20 cellular contexts compared by ENCODE assay signal in genomic region chr11:134502153-134502550, GRCh38.
DNase-seq lines count a peak whose midpoint lies in the region; ATAC-seq, FAIRE-seq and TF ChIP-seq lines count a peak whose summit lies in the region.
"Had no signal": no experiment of that assay in that cellular context is flagged by ENCODE, and none has a peak within 500 bp of the region (broad histone marks: within the 10 kb centered on the region; RNA-seq: fewer than 3 reads in every experiment).

No MANE protein-coding gene starts in this region.

- H3K27me3 Mint-ChIP-seq in type B pancreatic cell: peaks cover 21% of the 10 kb centered on the region

- H3K36me3 ChIP-seq in heart right ventricle (no peaks in the 10 kb centered on the region), kidney (ENCODE audit: control insufficient read depth in 1 of 2, insufficient read depth in 2 of 2, low read length in 2 of 2) (no peaks in the 10 kb centered on the region), neuronal stem cell (replicated peaks in 1 of 2; ENCODE audit: control insufficient read depth in 2 of 2, insufficient read depth in 2 of 2, low read length in 2 of 2) (no peaks in the 10 kb centered on the region)
- H3K36me3 ChIP-seq: BLaER1 had no signal

- no peak overlapping the region for H3K14ac ChIP-seq in neuronal stem cell (ENCODE audit: low read length)

- no peak overlapping the region for H3K27ac Mint-ChIP-seq in type B pancreatic cell
- H3K27ac Mint-ChIP-seq: CD4-positive, alpha-beta memory T cell; HFFc6 had no signal

- no peak overlapping the region for H2AFZ ChIP-seq in neuronal stem cell (ENCODE audit: low read length)

- H3K36me3 Mint-ChIP-seq in type B pancreatic cell: no peaks in the 10 kb centered on the region
- H3K36me3 Mint-ChIP-seq: CD14-positive monocyte; CD4-positive, alpha-beta memory T cell had no signal

- H4K91ac ChIP-seq in neuronal stem cell (ENCODE audit: low read depth, low read length, poor library complexity): no peak overlapping the region

- no peak overlapping the region for H2BK120ac ChIP-seq in neuronal stem cell (ENCODE audit: low read depth, low read length)

- no peaks in the 10 kb centered on the region for H3K79me1 ChIP-seq in neuronal stem cell (ENCODE audit: low read depth, low read length)

- H3K9me3 ChIP-seq in heart right ventricle (peaks cover 0 to 1% (median 0%) of the 10 kb centered on the region in 11 donors), kidney (ENCODE audit: control insufficient read depth in 1 of 2, low read length in 2 of 2) (no peaks in the 10 kb centered on the region), neuronal stem cell (replicated peaks in 1 of 2; ENCODE audit: control insufficient read depth in 2 of 2, insufficient read depth in 1 of 2, low read depth in 1 of 2, low read length in 2 of 2) (no peaks in the 10 kb centered on the region)
- H3K9me3 ChIP-seq: BLaER1 had no signal

- H2BK15ac ChIP-seq in neuronal stem cell (ENCODE audit: low read length): no peak overlapping the region

- H3K9ac ChIP-seq in kidney (ENCODE audit: low read length in 2 of 2) (no peak overlapping the region), neuronal stem cell (ENCODE audit: low read depth, low read length, poor library complexity) (no peak overlapping the region)
- H3K9ac ChIP-seq: BLaER1 had no signal

- DNase-seq in cardiac septum (ENCODE audit: low spot score) (peak; percentile 31), heart right ventricle (no peak), kidney (peak; percentile 13), neuronal stem cell (ENCODE audit: low spot score) (no peak), type B pancreatic cell (ENCODE audit: extremely low spot score, unreplicated experiment) (no peak), COR-L47 (lab: John Stamatoyannopoulos, UW) (no peak), amygdala (lab: John Stamatoyannopoulos, UW) (no peak), GM19238 (ENCODE audit: insufficient read length, low spot score) (no peak)
- DNase-seq: 8988T; Calu3; CD4-positive, alpha-beta memory T cell; DMS79 treated with DMSO at 0.1 percent for 48 hours; GF-D8; HFFc6 had no signal

- H3K18ac ChIP-seq in neuronal stem cell (ENCODE audit: low read length): peak overlapping the region; percentile 82

- no peak overlapping the region for H4K8ac ChIP-seq in neuronal stem cell (ENCODE audit: low read depth, low read length)

- H3K4me3 Mint-ChIP-seq in type B pancreatic cell: no peak overlapping the region
- H3K4me3 Mint-ChIP-seq: CD14-positive monocyte; CD4-positive, alpha-beta memory T cell; HFFc6 had no signal

- H3K4me1 Mint-ChIP-seq in type B pancreatic cell (ENCODE audit: unreplicated experiment): peaks cover 12% of the 10 kb centered on the region
- H3K4me1 Mint-ChIP-seq: CD14-positive monocyte; CD4-positive, alpha-beta memory T cell had no signal

- H3K27ac ChIP-seq in heart right ventricle (no peak overlapping the region), kidney (ENCODE audit: low read depth in 2 of 2, low read length in 2 of 2) (no peak overlapping the region), neuronal stem cell (replicated peaks; ENCODE audit: low read length) (no peak overlapping the region)
- H3K27ac ChIP-seq: BLaER1, HL-60 had no signal

- no peak overlapping the region for H3K4me2 ChIP-seq in neuronal stem cell (ENCODE audit: insufficient read depth, low read length, poor library complexity, severe bottlenecking)
- H3K4me2 ChIP-seq: BLaER1 had no signal

- no peaks in the 10 kb centered on the region for H3K9me3 Mint-ChIP-seq in type B pancreatic cell

- H3K4ac ChIP-seq in neuronal stem cell (ENCODE audit: low read length): no peak overlapping the region

- H3K27me3 ChIP-seq in heart right ventricle (peaks cover 0 to 67% (median 27%) of the 10 kb centered on the region in 7 donors), neuronal stem cell (ENCODE audit: control insufficient read depth in 3 of 3, insufficient read depth in 3 of 3, low read depth in 1 of 3, low read length in 3 of 3) (peaks cover 0 to 3% (median 0%) of the 10 kb centered on the region in 3 experiments)
- H3K27me3 ChIP-seq: BLaER1 had no signal

- intact Hi-C loops in cardiac septum (cut with DNase I) (no loop called here), heart right ventricle (cut with DNase I) (no loop called here), kidney (cut with DNase I) (no loop called here)

- WGBS in heart right ventricle, 2 donors: 78 to 84% methylated on average over 5 of the region's 5 CpGs
- WGBS in neuronal stem cell (ENCODE audit: extremely low coverage in 2 of 2, insufficient read length in 2 of 2, insufficient replicate concordance in 1 of 2), 2 donors: no CpG with 5 or more reads among the region's 5 CpGs

- no peaks in the 10 kb centered on the region for H3K4me1 ChIP-seq in heart right ventricle
- peaks cover 0 to 2% of the 10 kb centered on the region in 2 donors for H3K4me1 ChIP-seq in kidney (ENCODE audit: control insufficient read depth in 1 of 2, insufficient read depth in 1 of 2, low read depth in 1 of 2, low read length in 2 of 2)
- peaks cover 0 to 23% of the 10 kb centered on the region in 2 donors for H3K4me1 ChIP-seq in neuronal stem cell (ENCODE audit: control insufficient read depth in 2 of 2, insufficient read depth in 1 of 2, low read depth in 1 of 2, low read length in 2 of 2)
- H3K4me1 ChIP-seq: BLaER1 had no signal

- H3K4me3 ChIP-seq in heart right ventricle (no peak overlapping the region), kidney (ENCODE audit: low read length in 2 of 2) (no peak overlapping the region), neuronal stem cell (ENCODE audit: low read length in 2 of 2) (no peak overlapping the region)
- H3K4me3 ChIP-seq: BLaER1, GM12878 had no signal

- H2BK5ac ChIP-seq in neuronal stem cell (ENCODE audit: low read length): no peak overlapping the region

- H3K23ac ChIP-seq in neuronal stem cell (ENCODE audit: low read depth, low read length, poor library complexity): no peak overlapping the region

- TF ChIP-seq CTCF in heart right ventricle (IDR thresholded peaks at IDR 0.05) (no peak), kidney (IDR thresholded peaks at IDR 0.05; ENCODE audit: borderline replicate concordance, extremely low read depth, insufficient read depth) (no peak), type B pancreatic cell (conservative IDR thresholded peaks at IDR 0.05) (no peak)

- no peak for ATAC-seq in heart right ventricle
- ATAC-seq: GM12878, HCT116 had no signal

- H2BK12ac ChIP-seq in neuronal stem cell (ENCODE audit: low read length): no peak overlapping the region

- FAIRE-seq in kidney (lab: Jason Lieb, UNC): no peak
- FAIRE-seq: GM12878, GM19239 had no signal

- no peak overlapping the region for H2AK5ac ChIP-seq in neuronal stem cell (ENCODE audit: low read depth, low read length)

Comparison
In these comparisons a context has a peak if more than half of its experiments do, and no peak if none do; other contexts are left out.
1. DNase-seq: peak in cardiac septum (single experiment) and kidney (single experiment); none in heart right ventricle (0 of 2), neuronal stem cell (single experiment), type B pancreatic cell (single experiment), COR-L47 (single experiment), amygdala (0 of 56) and GM19238 (single experiment).